Comparison of ENCODE assay signal across 9 cellular contexts in the genomic region with DNA sequence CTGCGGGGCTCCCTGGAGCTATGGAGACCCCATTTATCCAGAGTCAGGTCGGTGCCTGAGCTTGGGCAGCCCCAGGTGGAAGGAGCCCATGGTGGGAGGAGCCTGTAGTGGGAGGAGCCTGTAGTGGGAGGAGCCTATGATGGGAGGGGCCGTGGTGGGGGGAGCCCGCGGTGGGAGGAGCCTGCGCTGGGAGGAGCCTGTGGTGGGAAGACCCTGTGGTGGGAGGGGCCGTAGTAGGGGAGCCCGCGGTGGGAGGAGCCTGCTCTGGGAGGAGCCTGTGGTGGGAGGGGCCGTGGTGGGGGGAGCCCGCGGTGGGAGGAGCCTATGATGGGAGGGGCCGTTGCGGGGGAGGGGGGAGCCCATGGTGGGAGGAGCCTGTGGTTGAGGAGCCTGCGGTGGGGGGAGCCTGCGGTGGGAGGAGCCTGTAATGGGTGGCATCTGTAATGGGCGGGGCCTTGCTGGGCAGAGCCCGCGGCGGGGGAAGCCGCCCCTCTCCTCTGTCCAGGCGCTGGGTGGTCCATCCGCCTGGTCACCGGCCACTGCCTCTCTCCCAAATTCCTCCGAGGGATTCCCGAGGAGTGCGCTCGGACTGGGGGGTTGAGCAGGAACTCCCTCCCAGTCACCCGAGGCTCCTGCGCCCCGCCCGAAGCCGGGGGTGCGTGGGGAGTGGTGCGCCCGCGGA. TPM values are rescaled to one million over a fixed set of nuclear protein-coding genes. Genes with fewer than 3 reads are reported as not detected.
DNase-seq lines count a peak whose midpoint lies in the region; ATAC-seq lines count a peak whose summit lies in the region.
"Had no signal": no experiment of that assay in that cellular context is flagged by ENCODE, and none has a peak within 500 bp of the region (broad histone marks: within the 10 kb centered on the region; RNA-seq: fewer than 3 reads in every experiment).

No MANE protein-coding gene starts in this region.

- H3K9ac ChIP-seq in BLaER1 = peak overlapping the region; percentile 71; the same call in 1 of the 2 replicates
- H3K9ac ChIP-seq in skeletal muscle satellite cell (ENCODE audit: low read depth, low read length) = peak overlapping the region; percentile 54

- H3K27me3 ChIP-seq in BLaER1 = peaks cover 75% of the 10 kb centered on the region
- peaks cover 20% of the 10 kb centered on the region for H3K27me3 ChIP-seq in skeletal muscle satellite cell (ENCODE audit: control insufficient read depth, insufficient read depth, low read length)

- peak; percentile 76 for DNase-seq in LoVo (ENCODE audit: low spot score)
- peak; percentile 69 to 94 (median 85) for DNase-seq in T-helper 2 cell
- peak; percentile 74 for DNase-seq in amniotic epithelial cell (ENCODE audit: low read depth)
- DNase-seq in hepatic stellate cell (ENCODE audit: low spot score) = peak; percentile 85

- H3K27ac ChIP-seq in BLaER1 = peak overlapping the region; percentile 70; the same call in 1 of the 2 replicates
- H3K27ac ChIP-seq: HL-60 had no signal

- peak; percentile 47 for ATAC-seq in GM19452 (IDR thresholded peaks at IDR 0.05; ENCODE audit: unreplicated experiment)
- ATAC-seq in HG03457 (IDR thresholded peaks at IDR 0.05; ENCODE audit: unreplicated experiment) = no peak

- H3K36me3 ChIP-seq in BLaER1 = no peaks in the 10 kb centered on the region
- no peaks in the 10 kb centered on the region for H3K36me3 ChIP-seq in skeletal muscle satellite cell (ENCODE audit: insufficient read depth, low read length)

- peak overlapping the region; percentile 100 for H3K4me2 ChIP-seq in BLaER1
- peak overlapping the region; percentile 90 for H3K4me2 ChIP-seq in skeletal muscle satellite cell (ENCODE audit: low read length)

- H4K20me1 ChIP-seq in BLaER1 = peaks cover 72% of the 10 kb centered on the region

- H3K4me3 ChIP-seq in BLaER1 (peak overlapping the region; percentile 74), skeletal muscle satellite cell (ENCODE audit: low read length) (peak overlapping the region; percentile 69)

- H3K9me3 ChIP-seq in BLaER1 = no peaks in the 10 kb centered on the region
- H3K9me3 ChIP-seq in skeletal muscle satellite cell (replicated peaks; ENCODE audit: low read length) = no peaks in the 10 kb centered on the region

- peaks cover 56% of the 10 kb centered on the region for H3K4me1 ChIP-seq in BLaER1
- peaks cover 3% of the 10 kb centered on the region for H3K4me1 ChIP-seq in skeletal muscle satellite cell (ENCODE audit: control insufficient read depth, insufficient read depth, low read length)

RNA-seq across cellular contexts. Expression of a gene that starts 0.6 kb away (rescaled TPM):
- 0.44 TPM in 1 of 2 replicates, not detected in the other for total RNA-seq in skeletal muscle satellite cell (2012; rRNA removed)

RNA-seq across cellular contexts. Expression of a gene that starts 5.8 kb away (rescaled TPM):
- total RNA-seq in skeletal muscle satellite cell (2012; rRNA removed) = not detected in 2 replicates

RNA-seq across cellular contexts. Expression of a gene that starts 16.2 kb away (rescaled TPM):
- 0.22 and 0.25 TPM in 2 replicates for total RNA-seq in skeletal muscle satellite cell (2012; rRNA removed)

RNA-seq across cellular contexts. Expression of a gene that starts 20.6 kb away (rescaled TPM):
- 27.4 and 33.0 TPM in 2 replicates for total RNA-seq in skeletal muscle satellite cell (2012; rRNA removed)

RNA-seq across cellular contexts. Expression of a gene that starts 32.8 kb away (rescaled TPM):
- 86.4 and 100 TPM in 2 replicates for total RNA-seq in skeletal muscle satellite cell (2012; rRNA removed)
